ENCODE assay signal across 8 cellular contexts in the genomic region with DNA sequence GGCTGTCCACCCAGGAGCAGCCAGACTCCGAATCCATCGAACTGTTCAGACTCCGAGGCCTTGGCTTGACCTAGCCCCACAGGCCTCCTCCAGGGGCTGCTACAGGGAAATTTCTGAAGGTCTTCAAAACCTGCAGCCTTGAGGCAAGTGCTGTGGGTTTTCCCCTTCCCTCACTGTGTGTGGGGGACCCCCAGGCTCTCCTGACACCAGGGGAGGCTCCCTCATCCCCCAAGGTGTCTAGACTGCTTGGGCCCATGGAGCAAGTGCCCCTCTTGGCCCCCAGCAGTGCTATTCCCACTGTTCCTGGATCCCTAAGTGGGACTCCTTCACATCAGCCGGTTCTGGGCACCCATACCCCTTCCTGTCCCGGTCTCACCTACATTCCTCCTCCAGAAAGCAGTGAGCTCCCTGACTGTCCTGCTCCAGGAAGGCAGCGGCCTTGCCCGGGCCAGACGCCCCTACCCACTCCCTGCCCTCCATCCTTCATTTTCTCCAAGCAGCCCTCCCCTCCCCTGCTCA. TPM values are rescaled to one million over a fixed set of nuclear protein-coding genes. Genes with fewer than 3 reads are reported as not detected.
A peak's percentile ranks its signal among the peaks of the same experiment; 100 is the strongest.
DNase-seq lines count a peak whose midpoint lies in the region; ATAC-seq and TF ChIP-seq lines count a peak whose summit lies in the region.

No MANE protein-coding gene starts in this region.

- 18 to 32% (median 26%) methylated on average over 8 of the region's 8 CpGs for WGBS in stomach, 5 donors

- no peaks in the 10 kb centered on the region for H3K9me3 ChIP-seq in stomach

- H3K36me3 Mint-ChIP-seq in HFFc6 (ENCODE audit: low read depth): no peaks in the 10 kb centered on the region
- no peaks in the 10 kb centered on the region for H3K36me3 Mint-ChIP-seq in activated naive CD8-positive, alpha-beta T cell treated with anti-CD3 and anti-CD28 coated beads, Interleukin-2, amount 10 ng/mL, durations not matched to agents 7 days and 5 days

- intact Hi-C loops in stomach (cut with DNase I; ENCODE audit: low total_unique reads): no loop called here

- TF ChIP-seq POLR2A in stomach (IDR thresholded peaks at IDR 0.05): no peak

- no peak for ATAC-seq in activated naive CD8-positive, alpha-beta T cell treated with anti-CD3 and anti-CD28 coated beads, Interleukin-2, amount 10 ng/mL, durations not matched to agents 7 days and 5 days (ENCODE audit: low read depth)

- POLR2A ChIA-PET in activated naive CD8-positive, alpha-beta T cell treated with anti-CD3 and anti-CD28 coated beads, Interleukin-2, amount 10 ng/mL, durations not matched to agents 7 days and 5 days (lab: Charles Lee): interaction anchor here (0.7 to 2.0 kb wide), 6 partner anchors 10 to 123 kb away, joined by 3 to 11 read pairs (median 5); a partner anchor contains a TSS

- H3K27me3 Mint-ChIP-seq in HFFc6 (ENCODE audit: insufficient read depth): peaks cover under 1% of the 10 kb centered on the region; the same call in 1 of the 2 replicates
- peaks cover 18% of the 10 kb centered on the region for H3K27me3 Mint-ChIP-seq in activated naive CD8-positive, alpha-beta T cell treated with anti-CD3 and anti-CD28 coated beads, Interleukin-2, amount 10 ng/mL, durations not matched to agents 7 days and 5 days

- H3K27ac ChIP-seq in stomach: peak overlapping the region; percentile 79 to 91 (median 87)

- H3K9me3 Mint-ChIP-seq in HFFc6: no peaks in the 10 kb centered on the region
- no peaks in the 10 kb centered on the region for H3K9me3 Mint-ChIP-seq in activated naive CD8-positive, alpha-beta T cell treated with anti-CD3 and anti-CD28 coated beads, Interleukin-2, amount 10 ng/mL, durations not matched to agents 7 days and 5 days

- H3K4me3 ChIP-seq in kidney epithelial cell (ENCODE audit: low read depth, low read length) (peak overlapping the region; percentile 43), stomach (peak overlapping the region; percentile 55 to 80 (median 72))

- no peaks in the 10 kb centered on the region for H3K27me3 ChIP-seq in kidney epithelial cell (ENCODE audit: control insufficient read depth, insufficient read depth, low read length)
- no peaks in the 10 kb centered on the region for H3K27me3 ChIP-seq in stomach

- TF ChIP-seq CTCF in HFFc6 (IDR thresholded peaks at IDR 0.05): no peak
- no peak for TF ChIP-seq CTCF in kidney epithelial cell (IDR thresholded peaks at IDR 0.05; ENCODE audit: insufficient read depth, low read length, poor library complexity, severe bottlenecking)
- TF ChIP-seq CTCF in stomach (IDR thresholded peaks at IDR 0.05): no peak

- peaks cover 20% of the 10 kb centered on the region for H3K4me1 Mint-ChIP-seq in HFFc6 (ENCODE audit: low read depth)
- peaks cover 9% of the 10 kb centered on the region for H3K4me1 Mint-ChIP-seq in activated naive CD8-positive, alpha-beta T cell treated with anti-CD3 and anti-CD28 coated beads, Interleukin-2, amount 10 ng/mL, durations not matched to agents 7 days and 5 days

- peak overlapping the region; percentile 64 for H3K27ac Mint-ChIP-seq in HFFc6
- peak overlapping the region; percentile 66 for H3K27ac Mint-ChIP-seq in activated naive CD8-positive, alpha-beta T cell treated with anti-CD3 and anti-CD28 coated beads, Interleukin-2, amount 10 ng/mL, durations not matched to agents 7 days and 5 days

- peaks cover 57 to 75% (median 65%) of the 10 kb centered on the region in 4 donors for H3K4me1 ChIP-seq in stomach

- H3K4me3 Mint-ChIP-seq in HFFc6: peak overlapping the region; percentile 91
- H3K4me3 Mint-ChIP-seq in activated naive CD8-positive, alpha-beta T cell treated with anti-CD3 and anti-CD28 coated beads, Interleukin-2, amount 10 ng/mL, durations not matched to agents 7 days and 5 days: peak overlapping the region; percentile 90

- TF ChIP-seq EP300 in stomach (IDR thresholded peaks at IDR 0.05): no peak

- DNase-seq in HFFc6 (no peak), kidney epithelial cell (ENCODE audit: low read depth) (no peak), stomach (no peak), NAMALWA (ENCODE audit: low spot score) (no peak), RKO (ENCODE audit: low spot score) (no peak), COLO668 (lab: John Stamatoyannopoulos, UW; ENCODE audit: unreplicated experiment) (no peak), mucosa of gallbladder (ENCODE audit: low spot score) (no peak)
- DNase-seq in activated naive CD8-positive, alpha-beta T cell treated with anti-CD3 and anti-CD28 coated beads, Interleukin-2, amount 10 ng/mL, durations not matched to agents 7 days and 5 days: no peak

- H3K36me3 ChIP-seq in kidney epithelial cell (ENCODE audit: control insufficient read depth, insufficient read depth, low read length) (no peaks in the 10 kb centered on the region), stomach (peaks cover 0 to 7% (median 3%) of the 10 kb centered on the region in 4 donors)

RNA-seq across cellular contexts. Expression of a gene that starts 0.8 kb away (rescaled TPM):
- total RNA-seq in HFFc6 (2021; fragmentation: NEBNext Ultra II Directional; extraction: Animal tissue kit (Norgen Biotek cat#: 25700)): 10 to 100 TPM; 16.0 to 19.5 (median 17.9) TPM
- 1 to 10 TPM; 4.7 to 5.2 TPM for total RNA-seq in activated naive CD8-positive, alpha-beta T cell treated with anti-CD3 and anti-CD28 coated beads, Interleukin-2, amount 10 ng/mL, durations not matched to agents 7 days and 5 days
- total RNA-seq in kidney epithelial cell: 8.7 and 11.9 TPM in 2 replicates
- total RNA-seq in stomach: 1 to 10 TPM; 1.8 to 9.9 (median 5.3) TPM
- polyA plus RNA-seq in stomach: 10 to 100 TPM in 1 of 3 donors, 1 to 10 TPM in 2; 4.3 to 10.5 (median 5.4) TPM
- total RNA-seq in mucosa of gallbladder: 39.7 TPM

RNA-seq across cellular contexts. Expression of a gene that starts 15.4 kb away (rescaled TPM):
- total RNA-seq in HFFc6 (2021; fragmentation: NEBNext Ultra II Directional; extraction: Animal tissue kit (Norgen Biotek cat#: 25700)): 1 to 10 TPM; 2.4 to 3.6 (median 3.2) TPM
- total RNA-seq in activated naive CD8-positive, alpha-beta T cell treated with anti-CD3 and anti-CD28 coated beads, Interleukin-2, amount 10 ng/mL, durations not matched to agents 7 days and 5 days: 1 to 10 TPM; 4.8 TPM
- total RNA-seq in kidney epithelial cell: 1.7 and 6.2 TPM in 2 replicates
- total RNA-seq in stomach: 1 to 10 TPM in 1 of 5 donors, under 1 TPM in 1, not detected in 3; 0.87 to 2.8 TPM
- polyA plus RNA-seq in stomach: 1 to 10 TPM in 1 of 3 donors, under 1 TPM in 2; 0.68 to 1.5 (median 1.00) TPM
- 0.26 TPM for total RNA-seq in mucosa of gallbladder

RNA-seq across cellular contexts. Expression of a gene that starts 31.5 kb away (rescaled TPM):
- 100 to 1,000 TPM; 201 to 370 (median 342) TPM for total RNA-seq in HFFc6 (2021; fragmentation: NEBNext Ultra II Directional; extraction: Animal tissue kit (Norgen Biotek cat#: 25700))
- 100 to 1,000 TPM; 575 to 595 TPM for total RNA-seq in activated naive CD8-positive, alpha-beta T cell treated with anti-CD3 and anti-CD28 coated beads, Interleukin-2, amount 10 ng/mL, durations not matched to agents 7 days and 5 days
- total RNA-seq in kidney epithelial cell: 182 and 207 TPM in 2 replicates
- total RNA-seq in stomach: 10 to 100 TPM; 25.9 to 74.2 (median 44.6) TPM
- polyA plus RNA-seq in stomach: 100 to 1,000 TPM in 2 of 3 donors, 10 to 100 TPM in 1; 79.0 to 109 (median 108) TPM
- total RNA-seq in mucosa of gallbladder: 48.7 TPM

RNA-seq across cellular contexts. Expression of a gene that starts 54.9 kb away (rescaled TPM):
- 10 to 100 TPM; 52.4 to 69.1 (median 59.1) TPM for total RNA-seq in HFFc6 (2021; fragmentation: NEBNext Ultra II Directional; extraction: Animal tissue kit (Norgen Biotek cat#: 25700))
- 10 to 100 TPM; 40.8 to 41.3 TPM for total RNA-seq in activated naive CD8-positive, alpha-beta T cell treated with anti-CD3 and anti-CD28 coated beads, Interleukin-2, amount 10 ng/mL, durations not matched to agents 7 days and 5 days
- total RNA-seq in kidney epithelial cell (46.3 and 51.0 TPM in 2 replicates), stomach (100 to 1,000 TPM in 3 of 5 donors, 10 to 100 TPM in 2; 39.3 to 301 (median 107) TPM), mucosa of gallbladder (77.1 TPM)
- 10 to 100 TPM; 41.1 to 52.4 (median 49.5) TPM for polyA plus RNA-seq in stomach
